ENCODE assay signal across 1 cellular context in genomic region chr2:130332271-130333073, GRCh38.
TF ChIP-seq lines count a peak whose summit lies in the region.

No MANE protein-coding gene starts in this region.

TF ChIP-seq in K562, 482 proteins besides CTCF, POLR2A, EP300 and RAD21 (continued from another document and continues in another):
- no peak for TF ChIP-seq E2F6 (IDR thresholded peaks at IDR 0.05; ENCODE audit: borderline replicate concordance in 1 of 2, extremely low read depth in 1 of 2, insufficient read depth in 1 of 2, insufficient read length in 1 of 2, low read depth in 1 of 2, low read length in 1 of 2, poor library complexity in 1 of 2, severe bottlenecking in 1 of 2)
- TF ChIP-seq MYC (IDR thresholded peaks at IDR 0.05; ENCODE audit: low read depth, low read length), result peak; percentile 67
- TF ChIP-seq MYC (CRISPR knock-in tag; IDR thresholded peaks at IDR 0.05; ENCODE audit: borderline replicate concordance, low read depth), result no peak
- 0 out of 4 replicates have a peak, but pooled peaks of 1 of the 2 experiments have one; percentile 47 for TF ChIP-seq RCOR1 (IDR thresholded peaks at IDR 0.05; ENCODE audit: borderline replicate concordance in 1 of 2, low read depth in 2 of 2, low read length in 2 of 2)
- TF ChIP-seq FOXA1 (IDR thresholded peaks at IDR 0.05; ENCODE audit: borderline replicate concordance), result no peak
- peak; percentile 36; the same call in 1 of the 2 replicates for TF ChIP-seq RB1 (IDR thresholded peaks at IDR 0.05; ENCODE audit: low read depth)
- TF ChIP-seq CREB1 (IDR thresholded peaks at IDR 0.05), result peak; percentile 47; the same call in 1 of the 2 replicates
- no peak for TF ChIP-seq CREB1 (CRISPR knock-in tag; IDR thresholded peaks at IDR 0.05)
- no peak for TF ChIP-seq LEF1 (IDR thresholded peaks at IDR 0.05)
- no peak for TF ChIP-seq RFX7 (CRISPR knock-in tag; IDR thresholded peaks at IDR 0.05)
- no peak for TF ChIP-seq HES1 (IDR thresholded peaks at IDR 0.05; ENCODE audit: low read depth)
- TF ChIP-seq ZEB2 (IDR thresholded peaks at IDR 0.05), result no peak
- no peak for TF ChIP-seq EGR1 (conservative IDR thresholded peaks at IDR 0.05)
- 0 out of 2 replicates have a peak, but pooled peaks have one; percentile 14 for TF ChIP-seq ATF3 (IDR thresholded peaks at IDR 0.05)
- peak; percentile 53; the same call in 1 of the 2 replicates for TF ChIP-seq ATF3 (CRISPR knock-in tag; conservative IDR thresholded peaks at IDR 0.05)
- TF ChIP-seq, protein P1, sequence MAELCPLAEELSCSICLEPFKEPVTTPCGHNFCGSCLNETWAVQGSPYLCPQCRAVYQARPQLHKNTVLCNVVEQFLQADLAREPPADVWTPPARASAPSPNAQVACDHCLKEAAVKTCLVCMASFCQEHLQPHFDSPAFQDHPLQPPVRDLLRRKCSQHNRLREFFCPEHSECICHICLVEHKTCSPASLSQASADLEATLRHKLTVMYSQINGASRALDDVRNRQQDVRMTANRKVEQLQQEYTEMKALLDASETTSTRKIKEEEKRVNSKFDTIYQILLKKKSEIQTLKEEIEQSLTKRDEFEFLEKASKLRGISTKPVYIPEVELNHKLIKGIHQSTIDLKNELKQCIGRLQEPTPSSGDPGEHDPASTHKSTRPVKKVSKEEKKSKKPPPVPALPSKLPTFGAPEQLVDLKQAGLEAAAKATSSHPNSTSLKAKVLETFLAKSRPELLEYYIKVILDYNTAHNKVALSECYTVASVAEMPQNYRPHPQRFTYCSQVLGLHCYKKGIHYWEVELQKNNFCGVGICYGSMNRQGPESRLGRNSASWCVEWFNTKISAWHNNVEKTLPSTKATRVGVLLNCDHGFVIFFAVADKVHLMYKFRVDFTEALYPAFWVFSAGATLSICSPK (IDR thresholded peaks at IDR 0.05; ENCODE audit: borderline replicate concordance), result no peak
- no peak for TF ChIP-seq ZNF507 (tag; conservative IDR thresholded peaks at IDR 0.05)
- TF ChIP-seq NFIC (IDR thresholded peaks at IDR 0.05), result peak; percentile 62
- TF ChIP-seq PTTG1 (tag; IDR thresholded peaks at IDR 0.05; ENCODE audit: low read depth), result no peak
- TF ChIP-seq ZNF253 (CRISPR knock-in tag; conservative IDR thresholded peaks at IDR 0.05), result no peak
- TF ChIP-seq MAZ (CRISPR knock-in tag; conservative IDR thresholded peaks at IDR 0.05 in 1 of 2, IDR thresholded peaks at IDR 0.05 in 1 of 2), result peak in 1 of 2 experiments; percentile 66; a peak in 3 of 4 replicates
- no peak for TF ChIP-seq FOXP4 (CRISPR knock-in tag; IDR thresholded peaks at IDR 0.05; ENCODE audit: borderline replicate concordance)
- TF ChIP-seq ZNF134 (CRISPR knock-in tag; conservative IDR thresholded peaks at IDR 0.05), result no peak
- no peak for TF ChIP-seq SUPT5H (IDR thresholded peaks at IDR 0.05)
- TF ChIP-seq CSDE1 (IDR thresholded peaks at IDR 0.05), result no peak
- peak; percentile 2; the same call in 1 of the 2 replicates for TF ChIP-seq BHLHE40 (IDR thresholded peaks at IDR 0.05; ENCODE audit: low read length)
- TF ChIP-seq KAT7 (CRISPR knock-in tag; IDR thresholded peaks at IDR 0.05; ENCODE audit: borderline replicate concordance), result no peak
- TF ChIP-seq LCOR (CRISPR knock-in tag; IDR thresholded peaks at IDR 0.05), result no peak
- TF ChIP-seq CCNT2 (IDR thresholded peaks at IDR 0.05; ENCODE audit: borderline replicate concordance, extremely low read depth, insufficient read length, low read depth, low read length), result no peak
- no peak for TF ChIP-seq ZNF740 (CRISPR knock-in tag; IDR thresholded peaks at IDR 0.05)
- no peak for TF ChIP-seq ZNF740 (tag; IDR thresholded peaks at IDR 0.05)
- no peak for TF ChIP-seq ZBTB40 (IDR thresholded peaks at IDR 0.05)
- TF ChIP-seq ZBTB40 (CRISPR knock-in tag; IDR thresholded peaks at IDR 0.05), result no peak
- peak; percentile 57; the same call in 1 of the 2 replicates for TF ChIP-seq STAG1 (CRISPR knock-in tag; IDR thresholded peaks at IDR 0.05; ENCODE audit: borderline replicate concordance)
- peak; percentile 61 for TF ChIP-seq SMAD4 (CRISPR knock-in tag; conservative IDR thresholded peaks at IDR 0.05)
- no peak for TF ChIP-seq ZNF436 (CRISPR knock-in tag; IDR thresholded peaks at IDR 0.05)
- TF ChIP-seq HMG20A (CRISPR knock-in tag; conservative IDR thresholded peaks at IDR 0.05), result no peak
- no peak for TF ChIP-seq HSF4 (CRISPR knock-in tag; IDR thresholded peaks at IDR 0.05; ENCODE audit: borderline replicate concordance)
- TF ChIP-seq ZNF347 (CRISPR knock-in tag; IDR thresholded peaks at IDR 0.05; ENCODE audit: low read depth), result no peak
- TF ChIP-seq ESRRB (CRISPR knock-in tag; IDR thresholded peaks at IDR 0.05; ENCODE audit: borderline replicate concordance), result no peak
- 0 out of 2 replicates have a peak, but pooled peaks have one; percentile 20 for TF ChIP-seq ARID2 (IDR thresholded peaks at IDR 0.05)
- TF ChIP-seq, protein P2, sequence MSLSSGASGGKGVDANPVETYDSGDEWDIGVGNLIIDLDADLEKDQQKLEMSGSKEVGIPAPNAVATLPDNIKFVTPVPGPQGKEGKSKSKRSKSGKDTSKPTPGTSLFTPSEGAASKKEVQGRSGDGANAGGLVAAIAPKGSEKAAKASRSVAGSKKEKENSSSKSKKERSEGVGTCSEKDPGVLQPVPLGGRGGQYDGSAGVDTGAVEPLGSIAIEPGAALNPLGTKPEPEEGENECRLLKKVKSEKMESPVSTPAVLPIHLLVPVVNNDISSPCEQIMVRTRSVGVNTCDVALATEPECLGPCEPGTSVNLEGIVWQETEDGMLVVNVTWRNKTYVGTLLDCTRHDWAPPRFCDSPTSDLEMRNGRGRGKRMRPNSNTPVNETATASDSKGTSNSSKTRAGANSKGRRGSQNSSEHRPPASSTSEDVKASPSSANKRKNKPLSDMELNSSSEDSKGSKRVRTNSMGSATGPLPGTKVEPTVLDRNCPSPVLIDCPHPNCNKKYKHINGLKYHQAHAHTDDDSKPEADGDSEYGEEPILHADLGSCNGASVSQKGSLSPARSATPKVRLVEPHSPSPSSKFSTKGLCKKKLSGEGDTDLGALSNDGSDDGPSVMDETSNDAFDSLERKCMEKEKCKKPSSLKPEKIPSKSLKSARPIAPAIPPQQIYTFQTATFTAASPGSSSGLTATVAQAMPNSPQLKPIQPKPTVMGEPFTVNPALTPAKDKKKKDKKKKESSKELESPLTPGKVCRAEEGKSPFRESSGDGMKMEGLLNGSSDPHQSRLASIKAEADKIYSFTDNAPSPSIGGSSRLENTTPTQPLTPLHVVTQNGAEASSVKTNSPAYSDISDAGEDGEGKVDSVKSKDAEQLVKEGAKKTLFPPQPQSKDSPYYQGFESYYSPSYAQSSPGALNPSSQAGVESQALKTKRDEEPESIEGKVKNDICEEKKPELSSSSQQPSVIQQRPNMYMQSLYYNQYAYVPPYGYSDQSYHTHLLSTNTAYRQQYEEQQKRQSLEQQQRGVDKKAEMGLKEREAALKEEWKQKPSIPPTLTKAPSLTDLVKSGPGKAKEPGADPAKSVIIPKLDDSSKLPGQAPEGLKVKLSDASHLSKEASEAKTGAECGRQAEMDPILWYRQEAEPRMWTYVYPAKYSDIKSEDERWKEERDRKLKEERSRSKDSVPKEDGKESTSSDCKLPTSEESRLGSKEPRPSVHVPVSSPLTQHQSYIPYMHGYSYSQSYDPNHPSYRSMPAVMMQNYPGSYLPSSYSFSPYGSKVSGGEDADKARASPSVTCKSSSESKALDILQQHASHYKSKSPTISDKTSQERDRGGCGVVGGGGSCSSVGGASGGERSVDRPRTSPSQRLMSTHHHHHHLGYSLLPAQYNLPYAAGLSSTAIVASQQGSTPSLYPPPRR (CRISPR knock-in tag; IDR thresholded peaks at IDR 0.05; ENCODE audit: borderline replicate concordance), result no peak
